9 cellular contexts compared by ENCODE assay signal in the genomic region with DNA sequence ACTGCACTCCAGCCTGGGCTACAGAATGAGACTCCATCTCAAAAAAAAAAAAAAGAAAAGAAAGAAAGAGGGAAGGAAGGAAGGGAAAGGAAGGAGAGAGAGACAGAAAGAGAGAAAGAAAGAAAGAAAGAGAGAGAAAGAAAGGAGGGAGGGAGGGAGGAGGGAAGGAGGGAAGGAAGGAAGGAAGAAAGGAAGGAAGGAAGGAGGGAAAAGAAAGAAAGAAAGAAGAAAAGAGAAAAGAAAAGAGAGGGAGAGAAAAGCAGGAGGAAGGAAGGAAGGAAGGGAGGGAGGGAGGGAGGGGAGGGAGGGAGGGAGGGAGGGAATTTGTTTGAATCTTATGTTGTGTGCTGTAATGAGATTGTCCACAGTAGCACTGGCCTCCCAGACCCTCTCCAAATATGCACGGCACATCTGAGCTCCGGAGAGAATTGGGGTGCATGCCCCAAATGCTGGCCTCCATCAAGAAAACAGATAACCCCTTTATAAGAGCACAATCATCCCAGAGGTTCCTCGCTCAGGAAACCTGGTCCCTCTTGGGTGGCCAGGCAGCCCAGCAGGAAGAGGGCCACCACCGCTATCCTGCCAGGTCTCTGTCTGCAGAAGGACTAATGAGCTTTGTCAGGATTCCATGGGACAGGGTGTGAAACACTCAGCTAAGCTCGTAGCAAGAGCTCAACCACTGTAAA. TPM values are rescaled to one million over a fixed set of nuclear protein-coding genes. Genes with fewer than 3 reads are reported as not detected.
DNase-seq lines count a peak whose midpoint lies in the region; ATAC-seq, FAIRE-seq and TF ChIP-seq lines count a peak whose summit lies in the region.
"Had no signal": no experiment of that assay in that cellular context is flagged by ENCODE, and none has a peak within 500 bp of the region (broad histone marks: within the 10 kb centered on the region; RNA-seq: fewer than 3 reads in every experiment).

No MANE protein-coding gene starts in this region.

- no peak for TF ChIP-seq RAD21 in K562 (CRISPR knock-in tag; conservative IDR thresholded peaks at IDR 0.05 in 1 of 2, IDR thresholded peaks at IDR 0.05 in 1 of 2)

- H3K27ac ChIP-seq in CD4-positive, alpha-beta memory T cell (ENCODE audit: low read depth, low read length) = peak overlapping the region; percentile 59
- H3K27ac ChIP-seq in HEK293 (ENCODE audit: extremely low read depth, low read depth, low read length) (no peak overlapping the region), K562 (ENCODE audit: extremely low read depth, low read depth, low read length) (peak overlapping the region; percentile 98)

- CTCF ChIA-PET in CD4-positive, alpha-beta memory T cell (lab: Charles Lee; ENCODE audit: partially characterized antibody) = interaction anchor here (0.6 to 6.6 kb wide), 12 partner anchors 10 to 940 kb away, joined by 3 to 102 read pairs (median 8); partner anchors contain the start of gene EIF1
- CTCF ChIA-PET in HEK293 (lab: Yijun Ruan, JAX) (interaction anchor here (1.4 to 9.2 kb wide), 3 partner anchors 8 to 16 kb away, joined by 8 to 126 read pairs (median 11); partner anchors contain the start of gene EIF1), K562 (lab: Yijun Ruan, JAX; ENCODE audit: low intra/inter-chr PET ratio) (interaction anchor here (0.5 to 0.8 kb wide), 2 partner anchors 10 to 31 kb away, joined by 3 read pairs; no protein-coding TSS in a partner anchor)

- no peak for DNase-seq in CD4-positive, alpha-beta memory T cell
- no peak for DNase-seq in K562 (ENCODE audit: extremely low read depth in 1 of 4, low spot score in 3 of 4)
- DNase-seq in natural killer cell treated with Interleukin-12 subunit alpha and Interleukin-12 subunit beta and Interleukin-15 and Interleukin-18, amount 100 ng/mL, for 72 hours (ENCODE audit: low spot score) = no peak
- no peak for DNase-seq in GM12891 (ENCODE audit: insufficient read length, low spot score)
- no peak for DNase-seq in central memory CD4-positive, alpha-beta T cell

- H3K9me3 ChIP-seq in CD4-positive, alpha-beta memory T cell (ENCODE audit: control insufficient read depth in 1 of 2, low read length in 2 of 2) = no peaks in the 10 kb centered on the region
- H3K9me3 ChIP-seq in HEK293 (ENCODE audit: control insufficient read depth, insufficient read depth, low read depth, low read length) = no peaks in the 10 kb centered on the region
- 0 out of 2 replicates have a peak, but pooled peaks cover 3% of the 10 kb centered on the region for H3K9me3 ChIP-seq in K562 (replicated peaks; ENCODE audit: control insufficient read depth, insufficient read depth, low read depth, low read length)

- TF ChIP-seq CTCF in HEK293 (tag by site-specific recombination; IDR thresholded peaks at IDR 0.05) (no peak), K562 (IDR thresholded peaks at IDR 0.05 in 2 of 3, conservative IDR thresholded peaks at IDR 0.05 in 1 of 3; ENCODE audit: insufficient read depth in 2 of 3, low read depth in 1 of 3, low read length in 3 of 3) (no peak)

- 29% methylated on average over 3 of the region's 5 CpGs for WGBS in K562 (ENCODE audit: insufficient coverage, low coverage, missing lambda C conversion rate)

- ATAC-seq in K562 (no peak), GM18520 (IDR thresholded peaks at IDR 0.05; ENCODE audit: unreplicated experiment) (no peak)
- no peak for ATAC-seq in natural killer cell treated with Interleukin-12 subunit alpha and Interleukin-12 subunit beta and Interleukin-15 and Interleukin-18, amount 100 ng/mL, for 72 hours

- H3K4me3 Mint-ChIP-seq in CD4-positive, alpha-beta memory T cell = peak overlapping the region in 7 of 8 donors; percentile 84 to 96 (median 90)
- H3K4me3 Mint-ChIP-seq in natural killer cell treated with Interleukin-12 subunit alpha and Interleukin-12 subunit beta and Interleukin-15 and Interleukin-18, amount 100 ng/mL, for 72 hours = peak overlapping the region; percentile 90

- BruUV-seq in K562 (replicated peaks; lab: Mats Ljungman, UMichigan) = no TSS peak

- no peak overlapping the region for H3K4me3 ChIP-seq in CD4-positive, alpha-beta memory T cell (ENCODE audit: low read length in 2 of 2)
- H3K4me3 ChIP-seq in HEK293 (ENCODE audit: low read depth, low read length) = no peak overlapping the region
- no peak overlapping the region for H3K4me3 ChIP-seq in K562

- FAIRE-seq in K562 (lab: Jason Lieb, UNC) (no peak), GM12891 (lab: Jason Lieb, UNC) (no peak)

- no peaks in the 10 kb centered on the region for H3K36me3 ChIP-seq in CD4-positive, alpha-beta memory T cell (ENCODE audit: insufficient read depth, low read length)
- H3K36me3 ChIP-seq in HEK293 (ENCODE audit: control insufficient read depth in 2 of 2, insufficient read depth in 1 of 2, low read length in 2 of 2) (no peaks in the 10 kb centered on the region), K562 (ENCODE audit: control insufficient read depth, insufficient read depth, low read length) (no peaks in the 10 kb centered on the region)

- no peak for TF ChIP-seq POLR2A in K562 (conservative IDR thresholded peaks at IDR 0.05)
- no peak for TF ChIP-seq POLR2A in GM12891 (IDR thresholded peaks at IDR 0.05; ENCODE audit: low read depth, low read length)

- peaks cover 37% of the 10 kb centered on the region for H3K4me1 ChIP-seq in CD4-positive, alpha-beta memory T cell (ENCODE audit: insufficient read depth, low read length)
- H3K4me1 ChIP-seq in HEK293 (ENCODE audit: control insufficient read depth, insufficient read depth, low read length) (no peaks in the 10 kb centered on the region), K562 (replicated peaks in 1 of 2; ENCODE audit: control insufficient read depth in 2 of 2, insufficient read depth in 2 of 2, low read length in 2 of 2) (peaks cover 28 to 45% of the 10 kb centered on the region in 2 experiments)

- no peaks in the 10 kb centered on the region for H4K20me1 ChIP-seq in K562 (replicated peaks; ENCODE audit: control insufficient read depth, insufficient read depth, low read length)

- H3K27me3 Mint-ChIP-seq in CD4-positive, alpha-beta memory T cell = no peaks in the 10 kb centered on the region
- no peaks in the 10 kb centered on the region for H3K27me3 Mint-ChIP-seq in natural killer cell treated with Interleukin-12 subunit alpha and Interleukin-12 subunit beta and Interleukin-15 and Interleukin-18, amount 100 ng/mL, for 72 hours

- H3K79me2 ChIP-seq in K562 (ENCODE audit: control insufficient read depth, insufficient read depth, low read length) = no peaks in the 10 kb centered on the region

- no peak for TF ChIP-seq EP300 in K562 (IDR thresholded peaks at IDR 0.05; ENCODE audit: low read length)

- peak overlapping the region; percentile 91 to 99 (median 97) for H3K27ac Mint-ChIP-seq in CD4-positive, alpha-beta memory T cell
- H3K27ac Mint-ChIP-seq in natural killer cell treated with Interleukin-12 subunit alpha and Interleukin-12 subunit beta and Interleukin-15 and Interleukin-18, amount 100 ng/mL, for 72 hours = peak overlapping the region; percentile 94 to 99

- H2AFZ ChIP-seq in K562 (ENCODE audit: low read depth, low read length) = peak overlapping the region; percentile 81

- peak overlapping the region; percentile 61; a peak in 3 of 4 replicates for H3K9ac ChIP-seq in K562 (ENCODE audit: insufficient read depth in 1 of 2, low read depth in 2 of 2, low read length in 2 of 2)

- H3K4me2 ChIP-seq in K562 (ENCODE audit: insufficient read depth, low read length) = peak overlapping the region; percentile 63

- in situ Hi-C loops in K562 (cut with MboI) = no loop called here

- peaks cover 16 to 33% (median 27%) of the 10 kb centered on the region in 4 donors for H3K4me1 Mint-ChIP-seq in CD4-positive, alpha-beta memory T cell
- H3K4me1 Mint-ChIP-seq in natural killer cell treated with Interleukin-12 subunit alpha and Interleukin-12 subunit beta and Interleukin-15 and Interleukin-18, amount 100 ng/mL, for 72 hours (ENCODE audit: low read depth in 2 of 2) = peaks cover 37 to 47% of the 10 kb centered on the region in 2 donors

- POLR2A ChIA-PET in CD4-positive, alpha-beta memory T cell (lab: Charles Lee; ENCODE audit: partially characterized antibody) = interaction anchor here (0.7 to 9.2 kb wide), 6 partner anchors 12 to 861 kb away, joined by 3 to 576 read pairs (median 8); partner anchors contain the start of genes DHX58 and EIF1
- POLR2A ChIA-PET in HEK293 (lab: Yijun Ruan, JAX) (interaction anchor here (0.9 to 3.9 kb wide), 2 partner anchors 10 to 54 kb away, joined by 3 to 104 read pairs; partner anchors contain the start of gene EIF1), K562 (lab: Yijun Ruan, JAX) (interaction anchor here (0.6 to 9.1 kb wide), 12 partner anchors 11 to 940 kb away, joined by 3 to 406 read pairs (median 4); partner anchors contain the start of genes EIF1 and JUP)

- no peaks in the 10 kb centered on the region for H3K36me3 Mint-ChIP-seq in CD4-positive, alpha-beta memory T cell
- no peaks in the 10 kb centered on the region for H3K36me3 Mint-ChIP-seq in natural killer cell treated with Interleukin-12 subunit alpha and Interleukin-12 subunit beta and Interleukin-15 and Interleukin-18, amount 100 ng/mL, for 72 hours

- H3K27me3 ChIP-seq in CD4-positive, alpha-beta memory T cell (ENCODE audit: insufficient read depth, low read length) = no peaks in the 10 kb centered on the region
- no peaks in the 10 kb centered on the region for H3K27me3 ChIP-seq in K562 (ENCODE audit: control insufficient read depth in 2 of 2, insufficient read depth in 2 of 2, low read length in 2 of 2)

- H3K9me1 ChIP-seq in K562 (ENCODE audit: control insufficient read depth, insufficient read depth, low read length) = no peaks in the 10 kb centered on the region

- intact Hi-C loops in CD4-positive, alpha-beta memory T cell (cut with micrococcal nuclease) = loop anchor here (1.0 to 10.0 kb wide), 4 partner anchors 8 to 705 kb away; partner anchors contain the start of genes EIF1 and STAT3
- intact Hi-C loops in K562 (cut with micrococcal nuclease) = loop anchor here (1.0 kb wide), 1 partner anchor 8 kb away; the partner anchor contains the start of gene EIF1

- H3K9me3 Mint-ChIP-seq in CD4-positive, alpha-beta memory T cell = no peaks in the 10 kb centered on the region
- H3K9me3 Mint-ChIP-seq in natural killer cell treated with Interleukin-12 subunit alpha and Interleukin-12 subunit beta and Interleukin-15 and Interleukin-18, amount 100 ng/mL, for 72 hours = no peaks in the 10 kb centered on the region

RNA-seq across cellular contexts. Expression of gene EIF1, which starts 8.8 kb away (rescaled TPM):
- total RNA-seq in CD4-positive, alpha-beta memory T cell = 100 to 1,000 TPM; 776 to 839 TPM
- polyA plus RNA-seq in CD4-positive, alpha-beta memory T cell = 1,000 to 10,000 TPM; 1,081 to 1,611 TPM
- total RNA-seq in K562 (2011; cell fraction: chromatin; rRNA removed; ENCODE audit: low replicate concordance) = 298 and 342 TPM in 2 replicates
- total RNA-seq in K562 (2011; cell fraction: nucleolus; rRNA removed) = 197 and 220 TPM in 2 replicates
- 315 and 402 TPM in 2 replicates for total RNA-seq in K562 (2011; cell fraction: nucleoplasm; rRNA removed)
- total RNA-seq in K562 (2014; rRNA removed) = 81.3 and 85.7 TPM in 2 replicates
- 95.4 and 115 TPM in 2 replicates for total RNA-seq in K562 (2014; rRNA removed; fragmentation: Illumina TruSeq; extraction: Trizol)
- total RNA-seq in K562 (2015; rRNA removed; fragmentation: Illumina TruSeq; extraction: Trizol) = 67.0 and 77.8 TPM in 2 replicates
- total RNA-seq in K562 (2021) = 880 and 965 TPM in 2 replicates
- polyA plus RNA-seq in K562 (2011; rRNA removed) = 255 and 320 TPM in 2 replicates
- 104 and 119 TPM in 2 replicates for polyA plus RNA-seq in K562 (2011; cell fraction: cytosol; rRNA removed)
- polyA plus RNA-seq in K562 (2011; cell fraction: nucleus; rRNA removed) = 247 and 265 TPM in 2 replicates
- polyA plus RNA-seq in K562 (2012) = 675 and 2,132 TPM in 2 replicates
- polyA plus RNA-seq in K562 (2014; fragmentation: Illumina TruSeq; extraction: Trizol) = 612 and 683 TPM in 2 replicates
- 1,000 to 10,000 TPM; 1,018 to 1,204 TPM for polyA plus RNA-seq in K562 (2014; fragmentation: Nextera tagmentation; extraction: Ambion mirVana)
- 236 and 297 TPM in 2 replicates for polyA plus RNA-seq in K562 (2014; rRNA removed)
- polyA minus RNA-seq in K562 (2011; rRNA and poly(A)+ RNA removed) = 97.5 and 123 TPM in 2 replicates
- polyA minus RNA-seq in K562 (2011; cell fraction: cytosol; rRNA and poly(A)+ RNA removed) = 123 and 125 TPM in 2 replicates
- polyA minus RNA-seq in K562 (2011; cell fraction: nucleus; rRNA and poly(A)+ RNA removed) = 139 and 151 TPM in 2 replicates
- total RNA-seq in natural killer cell treated with Interleukin-12 subunit alpha and Interleukin-12 subunit beta and Interleukin-15 and Interleukin-18, amount 100 ng/mL, for 72 hours = 1,000 to 10,000 TPM; 1,047 to 1,473 TPM
- polyA plus RNA-seq in GM12891 (2012; ENCODE audit: low read depth, missing spikeins) = 764 TPM

RNA-seq across cellular contexts. Expression of gene GAST, which starts 32.2 kb away (rescaled TPM):
- not detected for total RNA-seq in CD4-positive, alpha-beta memory T cell
- polyA plus RNA-seq in CD4-positive, alpha-beta memory T cell = not detected
- not detected in 2 replicates for total RNA-seq in K562 (2011; cell fraction: chromatin; rRNA removed; ENCODE audit: low replicate concordance)
- not detected in 2 replicates for total RNA-seq in K562 (2011; cell fraction: nucleolus; rRNA removed)
- not detected in 2 replicates for total RNA-seq in K562 (2011; cell fraction: nucleoplasm; rRNA removed)
- total RNA-seq in K562 (2014; rRNA removed) = not detected in 2 replicates
- not detected in 2 replicates for total RNA-seq in K562 (2014; rRNA removed; fragmentation: Illumina TruSeq; extraction: Trizol)
- not detected in 2 replicates for total RNA-seq in K562 (2015; rRNA removed; fragmentation: Illumina TruSeq; extraction: Trizol)
- not detected in 2 replicates for total RNA-seq in K562 (2021)
- polyA plus RNA-seq in K562 (2011; rRNA removed) = not detected in 2 replicates
- polyA plus RNA-seq in K562 (2011; cell fraction: cytosol; rRNA removed) = not detected in 2 replicates
- polyA plus RNA-seq in K562 (2011; cell fraction: nucleus; rRNA removed) = not detected in 2 replicates
- not detected in 2 replicates for polyA plus RNA-seq in K562 (2012)
- polyA plus RNA-seq in K562 (2014; fragmentation: Illumina TruSeq; extraction: Trizol) = not detected in 2 replicates
- polyA plus RNA-seq in K562 (2014; fragmentation: Nextera tagmentation; extraction: Ambion mirVana) = not detected
- not detected in 2 replicates for polyA plus RNA-seq in K562 (2014; rRNA removed)
- not detected in 2 replicates for polyA minus RNA-seq in K562 (2011; rRNA and poly(A)+ RNA removed)
- polyA minus RNA-seq in K562 (2011; cell fraction: cytosol; rRNA and poly(A)+ RNA removed) = not detected in 2 replicates
- polyA minus RNA-seq in K562 (2011; cell fraction: nucleus; rRNA and poly(A)+ RNA removed) = not detected in 2 replicates
- total RNA-seq in natural killer cell treated with Interleukin-12 subunit alpha and Interleukin-12 subunit beta and Interleukin-15 and Interleukin-18, amount 100 ng/mL, for 72 hours = not detected
- polyA plus RNA-seq in GM12891 (2012; ENCODE audit: low read depth, missing spikeins) = not detected
- total RNA-seq: fibroblast of villous mesenchyme; T-helper 2 cell treated with Interferon-gamma antibody and Interleukin-4, amounts not matched to agents 100 ng/mL and 5 ng/mL, for 36 hours had no signal

RNA-seq across cellular contexts. Expression of gene HAP1, which starts 54.6 kb away (rescaled TPM):
- under 1 TPM; 0.29 to 0.33 TPM for total RNA-seq in CD4-positive, alpha-beta memory T cell
- polyA plus RNA-seq in CD4-positive, alpha-beta memory T cell = not detected
- total RNA-seq in K562 (2011; cell fraction: chromatin; rRNA removed; ENCODE audit: low replicate concordance) = 0.09 TPM in 1 of 2 replicates, not detected in the other
- total RNA-seq in K562 (2011; cell fraction: nucleolus; rRNA removed) = not detected in 2 replicates
- not detected in 2 replicates for total RNA-seq in K562 (2011; cell fraction: nucleoplasm; rRNA removed)
- total RNA-seq in K562 (2014; rRNA removed) (under 0.01 TPM in 1 of 2 replicates, not detected in the other), K562 (2014; rRNA removed; fragmentation: Illumina TruSeq; extraction: Trizol) (not detected in 2 replicates), K562 (2015; rRNA removed; fragmentation: Illumina TruSeq; extraction: Trizol) (0.04 TPM in 1 of 2 replicates, not detected in the other), K562 (2021) (0.09 TPM in 1 of 2 replicates, not detected in the other)
- polyA plus RNA-seq in K562 (2011; rRNA removed) (not detected in 2 replicates), K562 (2014; fragmentation: Illumina TruSeq; extraction: Trizol) (not detected in 2 replicates), K562 (2014; fragmentation: Nextera tagmentation; extraction: Ambion mirVana) (not detected), K562 (2014; rRNA removed) (not detected in 2 replicates)
- polyA plus RNA-seq in K562 (2011; cell fraction: cytosol; rRNA removed) = 0.04 TPM in 1 of 2 replicates, not detected in the other
- 0.07 and 0.15 TPM in 2 replicates for polyA plus RNA-seq in K562 (2011; cell fraction: nucleus; rRNA removed)
- 0.04 TPM in 1 of 2 replicates, not detected in the other for polyA plus RNA-seq in K562 (2012)
- polyA minus RNA-seq in K562 (2011; rRNA and poly(A)+ RNA removed) = not detected in 2 replicates
- not detected in 2 replicates for polyA minus RNA-seq in K562 (2011; cell fraction: cytosol; rRNA and poly(A)+ RNA removed)
- polyA minus RNA-seq in K562 (2011; cell fraction: nucleus; rRNA and poly(A)+ RNA removed) = not detected in 2 replicates
- total RNA-seq in natural killer cell treated with Interleukin-12 subunit alpha and Interleukin-12 subunit beta and Interleukin-15 and Interleukin-18, amount 100 ng/mL, for 72 hours = not detected
- polyA plus RNA-seq in GM12891 (2012; ENCODE audit: low read depth, missing spikeins) = not detected

RNA-seq across cellular contexts. Expression of gene KRT17, which starts 55.5 kb away (rescaled TPM):
- not detected for total RNA-seq in CD4-positive, alpha-beta memory T cell
- polyA plus RNA-seq in CD4-positive, alpha-beta memory T cell = not detected
- not detected in 2 replicates for total RNA-seq in K562 (2011; cell fraction: chromatin; rRNA removed; ENCODE audit: low replicate concordance)
- not detected in 2 replicates for total RNA-seq in K562 (2011; cell fraction: nucleolus; rRNA removed)
- total RNA-seq in K562 (2011; cell fraction: nucleoplasm; rRNA removed) = not detected in 2 replicates
- 0.23 TPM in 1 of 2 replicates, not detected in the other for total RNA-seq in K562 (2014; rRNA removed)
- not detected in 2 replicates for total RNA-seq in K562 (2014; rRNA removed; fragmentation: Illumina TruSeq; extraction: Trizol)
- not detected in 2 replicates for total RNA-seq in K562 (2015; rRNA removed; fragmentation: Illumina TruSeq; extraction: Trizol)
- total RNA-seq in K562 (2021) = not detected in 2 replicates
- 0.16 and 0.25 TPM in 2 replicates for polyA plus RNA-seq in K562 (2011; rRNA removed)
- not detected in 2 replicates for polyA plus RNA-seq in K562 (2011; cell fraction: cytosol; rRNA removed)
- 0.18 TPM in 1 of 2 replicates, not detected in the other for polyA plus RNA-seq in K562 (2011; cell fraction: nucleus; rRNA removed)
- polyA plus RNA-seq in K562 (2012) = 0.44 TPM in 1 of 2 replicates, not detected in the other
- not detected in 2 replicates for polyA plus RNA-seq in K562 (2014; fragmentation: Illumina TruSeq; extraction: Trizol)
- not detected for polyA plus RNA-seq in K562 (2014; fragmentation: Nextera tagmentation; extraction: Ambion mirVana)
- not detected in 2 replicates for polyA plus RNA-seq in K562 (2014; rRNA removed)
- polyA minus RNA-seq in K562 (2011; rRNA and poly(A)+ RNA removed) = not detected in 2 replicates
- polyA minus RNA-seq in K562 (2011; cell fraction: cytosol; rRNA and poly(A)+ RNA removed) = 10.2 and 35.5 TPM in 2 replicates
- polyA minus RNA-seq in K562 (2011; cell fraction: nucleus; rRNA and poly(A)+ RNA removed) = 3.6 and 8.2 TPM in 2 replicates
- total RNA-seq in natural killer cell treated with Interleukin-12 subunit alpha and Interleukin-12 subunit beta and Interleukin-15 and Interleukin-18, amount 100 ng/mL, for 72 hours = not detected
- 2.0 TPM for polyA plus RNA-seq in GM12891 (2012; ENCODE audit: low read depth, missing spikeins)
- total RNA-seq: T-helper 2 cell treated with Interferon-gamma antibody and Interleukin-4, amounts not matched to agents 100 ng/mL and 5 ng/mL, for 36 hours had no signal
